In genomic region chr16:11309895-11310633, GRCh38 we compare ENCODE assay signal across 9 cellular contexts.
A peak's percentile ranks its signal among the peaks of the same experiment; 100 is the strongest.
DNase-seq lines count a peak whose midpoint lies in the region; ATAC-seq and TF ChIP-seq lines count a peak whose summit lies in the region.
"Had no signal": no experiment of that assay in that cellular context is flagged by ENCODE, and none has a peak within 500 bp of the region (broad histone marks: within the 10 kb centered on the region; RNA-seq: fewer than 3 reads in every experiment).

No MANE protein-coding gene starts in this region.

- DNase-seq in NCI-H2196 treated with DMSO at 0.1 percent for 48 hours (lab: John Stamatoyannopoulos, UW; ENCODE audit: unreplicated experiment) (peak; percentile 22), pons (ENCODE audit: low spot score) (no peak), nucleus accumbens (lab: John Stamatoyannopoulos, UW) (no peak)
- DNase-seq in stimulated activated CD4-positive, alpha-beta T cell treated with anti-CD3 and anti-CD28 coated beads, Interleukin-15, amount 100 ng/mL, for 24 hours, result no peak
- DNase-seq: islet precursor cell, NCI-H1048 had no signal

- H3K4me3 ChIP-seq in neutrophil (ENCODE audit: low read depth in 1 of 2, low read length in 1 of 2), result no peak overlapping the region

- peaks cover 72 to 79% of the 10 kb centered on the region in 2 experiments for H3K4me1 ChIP-seq in neutrophil (ENCODE audit: control insufficient read depth in 1 of 2, insufficient read depth in 1 of 2, low read depth in 1 of 2, low read length in 1 of 2)

- ATAC-seq in GM18907 (IDR thresholded peaks at IDR 0.05; ENCODE audit: unreplicated experiment) (peak; percentile 48), HG02642 (IDR thresholded peaks at IDR 0.05; ENCODE audit: poor library complexity, unreplicated experiment) (peak; percentile 29)

- no peaks in the 10 kb centered on the region for H3K36me3 ChIP-seq in neutrophil

- peak overlapping the region; percentile 34 for H3K27ac ChIP-seq in neutrophil

- no peaks in the 10 kb centered on the region for H3K9me3 ChIP-seq in neutrophil

- H3K27me3 ChIP-seq in neutrophil, result no peaks in the 10 kb centered on the region

- TF ChIP-seq CTCF in neutrophil (IDR thresholded peaks at IDR 0.05), result no peak
